In genomic region chr11:65470433-65470832, GRCh38 we compare ENCODE assay signal across 8 cellular contexts. TPM values are rescaled to one million over a fixed set of nuclear protein-coding genes. Genes with fewer than 3 reads are reported as not detected.
DNase-seq lines count a peak whose midpoint lies in the region; ATAC-seq and TF ChIP-seq lines count a peak whose summit lies in the region.

No MANE protein-coding gene starts in this region.

- ATAC-seq in activated B cell treated with CpG ODN at 0.5 μM for 24 hours (ENCODE audit: low read depth) (no peak), left ventricle myocardium superior (peak; percentile 16), GM19324 (IDR thresholded peaks at IDR 0.05; ENCODE audit: low FRiP score, unreplicated experiment) (no peak), HG02870 (IDR thresholded peaks at IDR 0.05; ENCODE audit: unreplicated experiment) (no peak)

- H3K27ac Mint-ChIP-seq in Calu3 (ENCODE audit: unreplicated experiment), result peak overlapping the region; percentile 33
- H3K27ac Mint-ChIP-seq in activated B cell treated with CpG ODN at 0.5 μM for 24 hours, result peak overlapping the region; percentile 91

- POLR2A ChIA-PET in activated B cell treated with CpG ODN at 0.5 μM for 24 hours (lab: Charles Lee), result interaction anchor here (0.7 to 25.9 kb wide), 4 partner anchors 28 to 670 kb away, joined by 3 to 1949 read pairs (median 128); partner anchors contain the start of genes MALAT1 and NEAT1

- H3K4me3 ChIP-seq in skin epidermis, result no peak overlapping the region

- H3K27ac ChIP-seq in skin epidermis, result peak overlapping the region in 13 of 21 experiments; percentile 41 to 98 (median 93)

- DNase-seq in Calu3 (no peak), activated B cell treated with CpG ODN at 0.5 μM for 24 hours (no peak), left ventricle myocardium superior (peak; percentile 39), T1000 (lab: John Stamatoyannopoulos, UW) (no peak)
- DNase-seq in stimulated activated CD4-positive, alpha-beta T cell treated with anti-CD3 and anti-CD28 coated beads, Interleukin-12 subunit alpha, Interleukin-12 subunit beta, amount 100 ng/mL, for 4 hours, result no peak

- CTCF ChIA-PET in Calu3 (lab: Charles Lee), result interaction anchor here (1.0 to 2.7 kb wide), 3 partner anchors 27 to 52 kb away, joined by 5 to 15 read pairs (median 11); partner anchors contain the start of gene MALAT1
- CTCF ChIA-PET in activated B cell treated with CpG ODN at 0.5 μM for 24 hours (lab: Charles Lee), result interaction anchor here (2.2 kb wide), 1 partner anchor 54 kb away, joined by 7 read pairs; no protein-coding TSS in a partner anchor

- H3K36me3 Mint-ChIP-seq in Calu3 (ENCODE audit: insufficient read depth, unreplicated experiment) (peaks cover 24% of the 10 kb centered on the region), activated B cell treated with CpG ODN at 0.5 μM for 24 hours (ENCODE audit: low read depth) (no peaks in the 10 kb centered on the region)

- intact Hi-C loops in Calu3 (cut with micrococcal nuclease; ENCODE audit: unreplicated experiment), result no loop called here
- intact Hi-C loops in activated B cell treated with CpG ODN at 0.5 μM for 24 hours (cut with micrococcal nuclease), result no loop called here
- intact Hi-C loops in left ventricle myocardium superior (cut with micrococcal nuclease), result no loop called here

- H3K27me3 Mint-ChIP-seq in Calu3 (ENCODE audit: unreplicated experiment), result no peaks in the 10 kb centered on the region
- no peaks in the 10 kb centered on the region for H3K27me3 Mint-ChIP-seq in activated B cell treated with CpG ODN at 0.5 μM for 24 hours

- TF ChIP-seq CTCF in Calu3 (IDR thresholded peaks at IDR 0.05; ENCODE audit: unreplicated experiment) (no peak), activated B cell treated with CpG ODN at 0.5 μM for 24 hours (IDR thresholded peaks at IDR 0.05) (no peak)

- H3K4me3 Mint-ChIP-seq in Calu3 (ENCODE audit: low read depth, unreplicated experiment) (no peak overlapping the region), activated B cell treated with CpG ODN at 0.5 μM for 24 hours (no peak overlapping the region)

- no TSS peak for BruUV-seq in Calu3 (replicated peaks; lab: Mats Ljungman, UMichigan)

- H3K4me1 Mint-ChIP-seq in Calu3 (ENCODE audit: low read depth, unreplicated experiment) (peaks cover 36% of the 10 kb centered on the region), activated B cell treated with CpG ODN at 0.5 μM for 24 hours (peaks cover 35% of the 10 kb centered on the region)

- no peaks in the 10 kb centered on the region for H3K9me3 Mint-ChIP-seq in Calu3 (ENCODE audit: low read depth, unreplicated experiment)
- H3K9me3 Mint-ChIP-seq in activated B cell treated with CpG ODN at 0.5 μM for 24 hours, result no peaks in the 10 kb centered on the region

RNA-seq across cellular contexts. Expression of gene MALAT1, which starts 28.4 kb away (rescaled TPM):
- 8,437 and 9,950 TPM in 2 replicates for total RNA-seq in Calu3 (2022)
- total RNA-seq in activated B cell treated with CpG ODN at 0.5 μM for 24 hours, result 12,540 and 18,961 TPM in 2 replicates
- total RNA-seq in left ventricle myocardium superior, result 7,191 TPM

RNA-seq across cellular contexts. Expression of gene NEAT1, which starts 47.8 kb away (rescaled TPM):
- total RNA-seq in Calu3 (2022) (605 and 821 TPM in 2 replicates), activated B cell treated with CpG ODN at 0.5 μM for 24 hours (578 and 699 TPM in 2 replicates), left ventricle myocardium superior (508 TPM)

RNA-seq across cellular contexts. Expression of gene SCYL1, which starts 54.5 kb away (rescaled TPM):
- total RNA-seq in Calu3 (2022), result 47.8 and 53.6 TPM in 2 replicates
- total RNA-seq in activated B cell treated with CpG ODN at 0.5 μM for 24 hours, result 70.0 and 75.7 TPM in 2 replicates
- 60.4 TPM for total RNA-seq in left ventricle myocardium superior
